In genomic region chr13:106455777-106456176, GRCh38 we compare ENCODE assay signal across 18 cellular contexts.
DNase-seq lines count a peak whose midpoint lies in the region; ATAC-seq, FAIRE-seq and TF ChIP-seq lines count a peak whose summit lies in the region.
"Had no signal": no experiment of that assay in that cellular context is flagged by ENCODE, and none has a peak within 500 bp of the region (broad histone marks: within the 10 kb centered on the region; RNA-seq: fewer than 3 reads in every experiment).

No MANE protein-coding gene starts in this region.

- H3K4me1 ChIP-seq in HepG2 (ENCODE audit: insufficient read depth, low read length) (no peaks in the 10 kb centered on the region), right lobe of liver (no peaks in the 10 kb centered on the region), adipocyte (ENCODE audit: control insufficient read depth, insufficient read depth, low read length) (no peaks in the 10 kb centered on the region), testis (no peaks in the 10 kb centered on the region)
- H3K4me1 ChIP-seq: BE2C, HAP-1 had no signal

- no peak for TF ChIP-seq RAD21 in HepG2 (CRISPR knock-in tag; IDR thresholded peaks at IDR 0.05)

- no peak for DNase-seq in HepG2 (ENCODE audit: low spot score)
- no peak for DNase-seq in right lobe of liver
- DNase-seq in adipocyte (ENCODE audit: low read depth), result peak; percentile 38
- DNase-seq in epithelial cell of esophagus (ENCODE audit: low read depth), result peak; percentile 47
- peak; percentile 33 for DNase-seq in retinal pigment epithelial cell (ENCODE audit: low read depth)
- DNase-seq in lower leg skin (ENCODE audit: low spot score in 2 of 2), result no peak
- no peak for DNase-seq in testis
- DNase-seq: ACHN; BE2C; CD4-positive, alpha-beta memory T cell; DMS79; EL had no signal

- no peak for FAIRE-seq in HepG2 (lab: Jason Lieb, UNC)
- FAIRE-seq: G401.6, GM12891, H1 had no signal

- TF ChIP-seq EP300 in HepG2 (IDR thresholded peaks at IDR 0.05; ENCODE audit: low read depth in 2 of 2, low read length in 2 of 2) (no peak), HepG2 (CRISPR knock-in tag; IDR thresholded peaks at IDR 0.05; ENCODE audit: borderline replicate concordance) (no peak)

- 0% methylated on average over 3 of the region's 3 CpGs for WGBS in HepG2 (ENCODE audit: low lambda C conversion rate)
- 25% methylated on average over 3 of the region's 3 CpGs for WGBS in right lobe of liver (ENCODE audit: insufficient coverage, low coverage, low lambda C conversion rate, missing lambda C conversion rate)
- WGBS in lower leg skin, 2 donors, result 51 to 55% methylated on average over 3 of the region's 3 CpGs
- WGBS in testis, 2 donors, result 53 to 61% methylated on average over 3 of the region's 3 CpGs

- H3K4me3 ChIP-seq in HepG2 (replicated peaks in 1 of 3; ENCODE audit: insufficient read depth in 1 of 3, low read depth in 2 of 3, low read length in 3 of 3) (no peak overlapping the region), right lobe of liver (no peak overlapping the region), adipocyte (ENCODE audit: low read length) (no peak overlapping the region), epithelial cell of esophagus (ENCODE audit: low read length) (no peak overlapping the region), retinal pigment epithelial cell (ENCODE audit: low read length) (no peak overlapping the region), lower leg skin (ENCODE audit: low read depth, poor library complexity, severe bottlenecking) (no peak overlapping the region), testis (no peak overlapping the region)
- H3K4me3 ChIP-seq: HAP-1 had no signal

- H2AFZ ChIP-seq in HepG2 (ENCODE audit: low read length), result no peak overlapping the region

- H3K36me3 ChIP-seq in HepG2 (replicated peaks in 1 of 2; ENCODE audit: control insufficient read depth in 1 of 2, insufficient read depth in 2 of 2, low read length in 2 of 2) (no peaks in the 10 kb centered on the region), right lobe of liver (no peaks in the 10 kb centered on the region), adipocyte (ENCODE audit: control insufficient read depth, insufficient read depth, low read length, severe bottlenecking) (no peaks in the 10 kb centered on the region), testis (ENCODE audit: low read depth, missing control alignments) (no peaks in the 10 kb centered on the region)
- H3K36me3 ChIP-seq: BE2C, HAP-1 had no signal

- H3K9me3 ChIP-seq in HepG2 (ENCODE audit: low read length), result no peaks in the 10 kb centered on the region
- H3K9me3 ChIP-seq in right lobe of liver, result no peaks in the 10 kb centered on the region
- H3K9me3 ChIP-seq in adipocyte (ENCODE audit: control insufficient read depth, low read length), result no peaks in the 10 kb centered on the region
- no peaks in the 10 kb centered on the region for H3K9me3 ChIP-seq in testis
- H3K9me3 ChIP-seq: BE2C, HAP-1 had no signal

- no peak overlapping the region for H3K27ac ChIP-seq in HepG2 (ENCODE audit: extremely low read length, insufficient read depth, low read length)
- no peak overlapping the region for H3K27ac ChIP-seq in right lobe of liver
- no peak overlapping the region for H3K27ac ChIP-seq in testis
- H3K27ac ChIP-seq: C4-2B had no signal

- in situ Hi-C loops in HepG2 (cut with HindIII; ENCODE audit: extremely low pct_ligation_motif_present, low pct_unique_long_range_greater_than_20kb), result no loop called here

- ATAC-seq in HepG2 (no peak), right lobe of liver (no peak), GM21529 (IDR thresholded peaks at IDR 0.05; ENCODE audit: unreplicated experiment) (no peak)

- BruUV-seq in HepG2 (replicated peaks; lab: Mats Ljungman, UMichigan), result no TSS peak

- POLR2A ChIA-PET in HepG2 (lab: Yijun Ruan, JAX), result no interaction called here

- H3K79me2 ChIP-seq in HepG2 (ENCODE audit: insufficient read depth, low read length), result no peaks in the 10 kb centered on the region

- CTCF ChIA-PET in HepG2 (lab: Yijun Ruan, JAX; ENCODE audit: low intra/inter-chr PET ratio, low total read pairs), result no interaction called here

- intact Hi-C loops in HepG2 (cut with micrococcal nuclease; ENCODE audit: unreplicated experiment) (no loop called here), right lobe of liver (cut with DNase I) (no loop called here), lower leg skin (cut with DNase I; ENCODE audit: low total_unique reads) (no loop called here), testis (cut with DNase I; ENCODE audit: low total_unique reads) (no loop called here)

- H3K4me2 ChIP-seq in HepG2 (ENCODE audit: low read depth, low read length), result no peak overlapping the region

- TF ChIP-seq CTCF in HepG2 (CRISPR knock-in tag; IDR thresholded peaks at IDR 0.05) (no peak), right lobe of liver (IDR thresholded peaks at IDR 0.05) (no peak), epithelial cell of esophagus (IDR thresholded peaks at IDR 0.05; ENCODE audit: insufficient read depth, low read depth, low read length, missing control alignments) (no peak), retinal pigment epithelial cell (conservative IDR thresholded peaks at IDR 0.05; ENCODE audit: low read depth, low read length) (no peak), lower leg skin (IDR thresholded peaks at IDR 0.05) (no peak), testis (IDR thresholded peaks at IDR 0.05) (no peak)

- H3K27me3 ChIP-seq in HepG2 (ENCODE audit: control insufficient read depth in 1 of 2, insufficient read depth in 2 of 2, low read length in 2 of 2) (peaks cover 0 to 3% of the 10 kb centered on the region in 2 experiments; a peak in 1 of 5 replicates), right lobe of liver (no peaks in the 10 kb centered on the region), adipocyte (replicated peaks; ENCODE audit: control insufficient read depth, insufficient read depth, low read length) (peaks cover 12% of the 10 kb centered on the region), testis (no peaks in the 10 kb centered on the region)
- H3K27me3 ChIP-seq: BE2C had no signal

- H3K9ac ChIP-seq in HepG2 (ENCODE audit: insufficient read depth, low read depth, low read length), result no peak overlapping the region
- H3K9ac ChIP-seq in adipocyte (ENCODE audit: low read length), result no peak overlapping the region

- TF ChIP-seq POLR2A in HepG2 (IDR thresholded peaks at IDR 0.05; ENCODE audit: insufficient read depth in 1 of 2, low read depth in 2 of 2, low read length in 2 of 2) (no peak), right lobe of liver (IDR thresholded peaks at IDR 0.05) (no peak), lower leg skin (IDR thresholded peaks at IDR 0.05) (no peak), testis (IDR thresholded peaks at IDR 0.05) (no peak)

- no peaks in the 10 kb centered on the region for H4K20me1 ChIP-seq in HepG2 (ENCODE audit: insufficient read depth, low read length)

TF ChIP-seq in HepG2, 621 proteins besides CTCF, POLR2A, EP300 and RAD21:
- TF ChIP-seq CEBPB (IDR thresholded peaks at IDR 0.05; ENCODE audit: borderline replicate concordance, low read depth, low read length), result peak; percentile 57; the same call in 1 of the 2 replicates
- TF ChIP-seq ZGPAT (CRISPR knock-in tag; IDR thresholded peaks at IDR 0.05), result no peak
- no peak for TF ChIP-seq AGO1 (IDR thresholded peaks at IDR 0.05; ENCODE audit: low read depth, low read length, poor library complexity, severe bottlenecking)
TF ChIP-seq in HepG2: peak in this region for 1.

Comparison
In these comparisons a context has a peak if more than half of its experiments do, and no peak if none do; other contexts are left out.
1. DNase-seq: peak in adipocyte (single experiment), epithelial cell of esophagus (single experiment) and retinal pigment epithelial cell (single experiment); none in HepG2 (single experiment), right lobe of liver (0 of 3), lower leg skin (0 of 2) and testis (single experiment).